ENCODE assay signal across 21 cellular contexts in genomic region chr6:157278171-157278570, GRCh38. TPM values are rescaled to one million over a fixed set of nuclear protein-coding genes. Genes with fewer than 3 reads are reported as not detected.
DNase-seq lines count a peak whose midpoint lies in the region; ATAC-seq, FAIRE-seq and TF ChIP-seq lines count a peak whose summit lies in the region.
"Had no signal": no experiment of that assay in that cellular context is flagged by ENCODE, and none has a peak within 500 bp of the region (broad histone marks: within the 10 kb centered on the region; RNA-seq: fewer than 3 reads in every experiment).

No MANE protein-coding gene starts in this region.

- WGBS in HepG2 (ENCODE audit: low lambda C conversion rate) = 69% methylated on average over 9 of the region's 9 CpGs
- 91% methylated on average over 2 of the region's 9 CpGs for WGBS in right lobe of liver (ENCODE audit: insufficient coverage, low coverage, low lambda C conversion rate, missing lambda C conversion rate)
- 92 to 95% methylated on average over 4 to 9 of the region's 9 CpGs for WGBS in endodermal cell (ENCODE audit: insufficient coverage in 1 of 2, insufficient read length in 1 of 2), 2 experiments
- no CpG with 5 or more reads among the region's 9 CpGs for WGBS in neuronal stem cell (ENCODE audit: extremely low coverage in 2 of 2, insufficient read length in 2 of 2, insufficient replicate concordance in 1 of 2), 2 donors

- no peak overlapping the region for H3K9ac ChIP-seq in HepG2 (ENCODE audit: insufficient read depth, low read depth, low read length)
- H3K9ac ChIP-seq in endodermal cell (ENCODE audit: extremely low read depth, low read length, poor library complexity, severe bottlenecking) = no peak overlapping the region
- H3K9ac ChIP-seq in neuronal stem cell (ENCODE audit: low read depth, low read length, poor library complexity) = no peak overlapping the region

- H3K4me1 Mint-ChIP-seq in endodermal cell = peaks cover 9% of the 10 kb centered on the region

- H2AFZ ChIP-seq in HepG2 (ENCODE audit: low read length) (no peak overlapping the region), neuronal stem cell (ENCODE audit: low read length) (no peak overlapping the region)
- H2AFZ ChIP-seq: GM23338 had no signal

- H2BK120ac ChIP-seq in neuronal stem cell (ENCODE audit: low read depth, low read length) = no peak overlapping the region

- H3K79me2 ChIP-seq in HepG2 (ENCODE audit: insufficient read depth, low read length) = no peaks in the 10 kb centered on the region

- peaks cover 16% of the 10 kb centered on the region for H3K27me3 Mint-ChIP-seq in endodermal cell (ENCODE audit: insufficient read depth)

- POLR2A ChIA-PET in HepG2 (lab: Yijun Ruan, JAX) = no interaction called here

- H3K27me3 ChIP-seq in HepG2 (ENCODE audit: control insufficient read depth in 1 of 2, insufficient read depth in 2 of 2, low read length in 2 of 2) (peaks cover 0 to 2% of the 10 kb centered on the region in 2 experiments; a peak in 3 of 5 replicates), right lobe of liver (no peaks in the 10 kb centered on the region), endodermal cell (ENCODE audit: control insufficient read depth, insufficient read depth, low read length, poor library complexity, severe bottlenecking) (peaks cover 9% of the 10 kb centered on the region), neuronal stem cell (ENCODE audit: control insufficient read depth in 3 of 3, insufficient read depth in 3 of 3, low read depth in 1 of 3, low read length in 3 of 3) (peaks cover 0 to 13% (median 10%) of the 10 kb centered on the region in 3 experiments), foreskin keratinocyte (no peaks in the 10 kb centered on the region)
- H3K27me3 ChIP-seq: BE2C had no signal

- H3K9me3 ChIP-seq in HepG2 (ENCODE audit: low read length) (no peaks in the 10 kb centered on the region), right lobe of liver (no peaks in the 10 kb centered on the region), endodermal cell (ENCODE audit: control insufficient read depth, low read length) (no peaks in the 10 kb centered on the region), neuronal stem cell (replicated peaks in 1 of 2; ENCODE audit: control insufficient read depth in 2 of 2, insufficient read depth in 1 of 2, low read depth in 1 of 2, low read length in 2 of 2) (no peaks in the 10 kb centered on the region)
- H3K9me3 ChIP-seq: BE2C had no signal

- intact Hi-C loops in HepG2 (cut with micrococcal nuclease; ENCODE audit: unreplicated experiment) (no loop called here), right lobe of liver (cut with DNase I) (no loop called here)

- in situ Hi-C loops in HepG2 (cut with HindIII; ENCODE audit: extremely low pct_ligation_motif_present, low pct_unique_long_range_greater_than_20kb) = no loop called here

- CTCF ChIA-PET in HepG2 (lab: Yijun Ruan, JAX; ENCODE audit: low intra/inter-chr PET ratio, low total read pairs) = no interaction called here

- H3K18ac ChIP-seq in neuronal stem cell (ENCODE audit: low read length) = peak overlapping the region; percentile 77

- H2BK15ac ChIP-seq in neuronal stem cell (ENCODE audit: low read length) = peak overlapping the region; percentile 90

- no peak overlapping the region for H4K91ac ChIP-seq in neuronal stem cell (ENCODE audit: low read depth, low read length, poor library complexity)

- H3K36me3 Mint-ChIP-seq in endodermal cell (ENCODE audit: low read depth) = no peaks in the 10 kb centered on the region
- H3K36me3 Mint-ChIP-seq: CD4-positive, CD25-positive, alpha-beta regulatory T cell had no signal

- peak overlapping the region; percentile 76 for H4K8ac ChIP-seq in neuronal stem cell (ENCODE audit: low read depth, low read length)

- H3K14ac ChIP-seq in neuronal stem cell (ENCODE audit: low read length) = peak overlapping the region; percentile 75

- H2BK12ac ChIP-seq in neuronal stem cell (ENCODE audit: low read length) = peak overlapping the region; percentile 34

- TF ChIP-seq CTCF in HepG2 (CRISPR knock-in tag; IDR thresholded peaks at IDR 0.05) (no peak), right lobe of liver (IDR thresholded peaks at IDR 0.05) (no peak), endodermal cell (conservative IDR thresholded peaks at IDR 0.05) (no peak), foreskin keratinocyte (conservative IDR thresholded peaks at IDR 0.05) (no peak)

- no peak overlapping the region for H3K27ac Mint-ChIP-seq in endodermal cell
- H3K27ac Mint-ChIP-seq: CD4-positive, CD25-positive, alpha-beta regulatory T cell; GM23338 had no signal

- H4K20me1 ChIP-seq in HepG2 (ENCODE audit: insufficient read depth, low read length) = no peaks in the 10 kb centered on the region

- no peaks in the 10 kb centered on the region for H3K9me3 Mint-ChIP-seq in endodermal cell
- H3K9me3 Mint-ChIP-seq: CD4-positive, CD25-positive, alpha-beta regulatory T cell; CD8-positive, alpha-beta memory T cell; GM23338 had no signal

- peak overlapping the region; percentile 81 for H3K23ac ChIP-seq in neuronal stem cell (ENCODE audit: low read depth, low read length, poor library complexity)

- no peak overlapping the region for H3K4me3 ChIP-seq in HepG2 (replicated peaks in 1 of 3; ENCODE audit: insufficient read depth in 1 of 3, low read depth in 2 of 3, low read length in 3 of 3)
- no peak overlapping the region for H3K4me3 ChIP-seq in right lobe of liver
- H3K4me3 ChIP-seq in endodermal cell (ENCODE audit: low read length) = no peak overlapping the region
- H3K4me3 ChIP-seq in neuronal stem cell (ENCODE audit: low read length in 2 of 2) = no peak overlapping the region
- H3K4me3 ChIP-seq: GM23338 had no signal

- H3K4ac ChIP-seq in neuronal stem cell (ENCODE audit: low read length) = no peak overlapping the region

- peak overlapping the region; percentile 68 for H2AK5ac ChIP-seq in neuronal stem cell (ENCODE audit: low read depth, low read length)

- DNase-seq in HepG2 (ENCODE audit: low spot score) = no peak
- no peak for DNase-seq in right lobe of liver
- peak; percentile 40 for DNase-seq in endodermal cell
- DNase-seq in neuronal stem cell (ENCODE audit: low spot score) = no peak
- DNase-seq in foreskin keratinocyte = no peak
- DNase-seq: ACHN; BE2C; C1 segment of cervical spinal cord; CD4-positive, CD25-positive, alpha-beta regulatory T cell; CD8-positive, alpha-beta memory T cell; COR-L47; HCEC 1CT had no signal

- peak overlapping the region; percentile 69 for H2BK5ac ChIP-seq in neuronal stem cell (ENCODE audit: low read length)

- H3K79me1 ChIP-seq in neuronal stem cell (ENCODE audit: low read depth, low read length) = no peaks in the 10 kb centered on the region

- TF ChIP-seq POLR2A in HepG2 (IDR thresholded peaks at IDR 0.05; ENCODE audit: insufficient read depth in 1 of 2, low read depth in 2 of 2, low read length in 2 of 2) (no peak), right lobe of liver (IDR thresholded peaks at IDR 0.05) (no peak)

- H3K4me1 ChIP-seq in HepG2 (ENCODE audit: insufficient read depth, low read length) = peaks cover 42% of the 10 kb centered on the region
- peaks cover 0 to 6% (median 0%) of the 10 kb centered on the region in 4 donors for H3K4me1 ChIP-seq in right lobe of liver
- peaks cover 5% of the 10 kb centered on the region for H3K4me1 ChIP-seq in endodermal cell (ENCODE audit: control insufficient read depth, insufficient read depth, low read length)
- peaks cover 0 to 11% of the 10 kb centered on the region in 2 donors for H3K4me1 ChIP-seq in neuronal stem cell (ENCODE audit: control insufficient read depth in 2 of 2, insufficient read depth in 1 of 2, low read depth in 1 of 2, low read length in 2 of 2)
- H3K4me1 ChIP-seq in foreskin keratinocyte = peaks cover 4% of the 10 kb centered on the region

- TF ChIP-seq EP300 in HepG2 (IDR thresholded peaks at IDR 0.05; ENCODE audit: low read depth in 2 of 2, low read length in 2 of 2) = no peak
- TF ChIP-seq EP300 in HepG2 (CRISPR knock-in tag; IDR thresholded peaks at IDR 0.05; ENCODE audit: borderline replicate concordance) = no peak

- ATAC-seq in HepG2 (no peak), right lobe of liver (no peak), HG02759 (IDR thresholded peaks at IDR 0.05; ENCODE audit: unreplicated experiment) (no peak), GM18498 (IDR thresholded peaks at IDR 0.05; ENCODE audit: unreplicated experiment) (no peak), foreskin keratinocyte (no peak)
- ATAC-seq: GM23338 had no signal

- H3K4me3 Mint-ChIP-seq in endodermal cell = no peak overlapping the region
- H3K4me3 Mint-ChIP-seq: GM23338 had no signal

- no TSS peak for BruUV-seq in HepG2 (replicated peaks; lab: Mats Ljungman, UMichigan)

- no peak for TF ChIP-seq RAD21 in HepG2 (CRISPR knock-in tag; IDR thresholded peaks at IDR 0.05)

- no peak for FAIRE-seq in HepG2 (lab: Jason Lieb, UNC)
- FAIRE-seq: A204.1, D721Med, G401.6, GM12891, GM18507, H54 had no signal

- no peak overlapping the region for H3K4me2 ChIP-seq in HepG2 (ENCODE audit: low read depth, low read length)
- H3K4me2 ChIP-seq in neuronal stem cell (ENCODE audit: insufficient read depth, low read length, poor library complexity, severe bottlenecking) = no peak overlapping the region
- H3K4me2 ChIP-seq: GM23338 had no signal

- no peaks in the 10 kb centered on the region for H3K36me3 ChIP-seq in HepG2 (replicated peaks in 1 of 2; ENCODE audit: control insufficient read depth in 1 of 2, insufficient read depth in 2 of 2, low read length in 2 of 2)
- no peaks in the 10 kb centered on the region for H3K36me3 ChIP-seq in right lobe of liver
- no peaks in the 10 kb centered on the region for H3K36me3 ChIP-seq in endodermal cell (ENCODE audit: control insufficient read depth, insufficient read depth, low read length)
- H3K36me3 ChIP-seq in neuronal stem cell (replicated peaks in 1 of 2; ENCODE audit: control insufficient read depth in 2 of 2, insufficient read depth in 2 of 2, low read length in 2 of 2) = no peaks in the 10 kb centered on the region
- H3K36me3 ChIP-seq: BE2C had no signal

- no peak overlapping the region for H3K27ac ChIP-seq in HepG2 (ENCODE audit: extremely low read length, insufficient read depth, low read length)
- no peak overlapping the region for H3K27ac ChIP-seq in right lobe of liver
- H3K27ac ChIP-seq in endodermal cell (ENCODE audit: low read depth, low read length) = no peak overlapping the region
- no peak overlapping the region for H3K27ac ChIP-seq in neuronal stem cell (replicated peaks; ENCODE audit: low read length)
- no peak overlapping the region for H3K27ac ChIP-seq in foreskin keratinocyte

RNA-seq across cellular contexts. Expression of gene TMEM242, which starts 45.1 kb away (rescaled TPM):
- total RNA-seq in HepG2 (2016; rRNA removed; fragmentation: Illumina TruSeq; extraction: Trizol) = 6.4 and 11.1 TPM in 2 replicates
- total RNA-seq in HepG2 (2016; cell fraction: cytosol; rRNA removed; fragmentation: Illumina TruSeq; extraction: Trizol; ENCODE audit: low read depth) = 0.91 and 1.3 TPM in 2 replicates
- total RNA-seq in HepG2 (2016; cell fraction: insoluble cytoplasmic fraction; rRNA removed; fragmentation: Illumina TruSeq; extraction: Trizol) = 5.9 and 10.4 TPM in 2 replicates
- 3.0 and 3.2 TPM in 2 replicates for total RNA-seq in HepG2 (2016; cell fraction: membrane; rRNA removed; fragmentation: Illumina TruSeq; extraction: Trizol)
- 14.8 and 18.0 TPM in 2 replicates for total RNA-seq in HepG2 (2016; cell fraction: nucleus; rRNA removed; fragmentation: Illumina TruSeq; extraction: Trizol)
- 5.6 and 5.7 TPM in 2 replicates for polyA plus RNA-seq in HepG2 (2011; rRNA removed)
- polyA plus RNA-seq in HepG2 (2011; cell fraction: cytosol; rRNA removed) = 2.8 and 4.4 TPM in 2 replicates
- polyA plus RNA-seq in HepG2 (2011; cell fraction: nucleus; rRNA removed) = 5.2 and 5.7 TPM in 2 replicates
- 8.0 and 9.3 TPM in 2 replicates for polyA plus RNA-seq in HepG2 (2012)
- 1.8 TPM in 2 replicates for polyA plus RNA-seq in HepG2 (2016; cell fraction: cytosol; fragmentation: Illumina TruSeq; extraction: Trizol; ENCODE audit: low read depth)
- polyA plus RNA-seq in HepG2 (2016; cell fraction: insoluble cytoplasmic fraction; fragmentation: Illumina TruSeq; extraction: Trizol; ENCODE audit: low read depth) = 5.5 and 5.8 TPM in 2 replicates
- 2.5 and 2.6 TPM in 2 replicates for polyA plus RNA-seq in HepG2 (2016; cell fraction: membrane; fragmentation: Illumina TruSeq; extraction: Trizol; ENCODE audit: low read depth)
- polyA plus RNA-seq in HepG2 (2016; cell fraction: nucleus; fragmentation: Illumina TruSeq; extraction: Trizol; ENCODE audit: insufficient read depth, low read depth) = 12.7 and 12.8 TPM in 2 replicates
- 2.1 and 2.2 TPM in 2 replicates for polyA minus RNA-seq in HepG2 (2011; rRNA and poly(A)+ RNA removed; ENCODE audit: low replicate concordance)
- 1.1 TPM in 2 replicates for polyA minus RNA-seq in HepG2 (2011; cell fraction: cytosol; rRNA and poly(A)+ RNA removed)
- 21.8 and 23.6 TPM in 2 replicates for polyA minus RNA-seq in HepG2 (2011; cell fraction: nucleus; rRNA and poly(A)+ RNA removed)
- 1 to 10 TPM; 4.4 to 8.8 (median 7.3) TPM for total RNA-seq in right lobe of liver
- 10 to 100 TPM; 10.8 to 11.7 TPM for total RNA-seq in endodermal cell
- polyA plus RNA-seq in endodermal cell (2013, experiment 1 of 2) = 9.6 TPM
- polyA plus RNA-seq in endodermal cell (2013, experiment 2 of 2) = 7.7 TPM
- polyA plus RNA-seq in neuronal stem cell (2013, experiment 1 of 2) = 6.3 TPM
- polyA plus RNA-seq in neuronal stem cell (2013, experiment 2 of 2) = 6.7 TPM
- total RNA-seq in foreskin keratinocyte = 9.0 and 9.6 TPM in 2 replicates
- 10.7 and 11.4 TPM in 2 replicates for polyA plus RNA-seq in foreskin keratinocyte
